In genomic region chr6:53878808-53879207, GRCh38 we compare ENCODE assay signal across 34 cellular contexts.
"Had no signal": no experiment of that assay in that cellular context is flagged by ENCODE, and none has a peak within 500 bp of the region (broad histone marks: within the 10 kb centered on the region; RNA-seq: fewer than 3 reads in every experiment).

No MANE protein-coding gene starts in this region.

- DNase-seq: activated CD4-positive, alpha-beta memory T cell treated with anti-CD3 and anti-CD28 coated beads, Interleukin-2, amount 10 ng/mL, durations not matched to agents 7 days and 5 days; activated CD4-positive, alpha-beta T cell treated with anti-CD3 and anti-CD28 coated beads for 1 hour; activated CD4-positive, alpha-beta T cell treated with anti-CD3 and anti-CD28 coated beads for 4 hours; activated CD4-positive, alpha-beta T cell treated with anti-CD3 and anti-CD28 coated beads, Interleukin-2, amount 10 ng/mL, durations not matched to agents 7 days and 5 days; activated CD4-positive, alpha-beta T cell treated with anti-CD3 and anti-CD28 coated beads, Interleukin-2, amount 50 U/mL, for 4 hours; activated CD4-positive, CD25-positive, alpha-beta regulatory T cell; activated CD8-positive, alpha-beta memory T cell treated with anti-CD3 and anti-CD28 coated beads, Interleukin-2, amount 50 U/mL, for 48 hours; activated gamma-delta T cell; activated naive CD4-positive, alpha-beta T cell; activated naive CD8-positive, alpha-beta T cell treated with anti-CD3 and anti-CD28 coated beads for 36 hours; activated naive CD8-positive, alpha-beta T cell treated with anti-CD3 and anti-CD28 coated beads, Interleukin-2, amount 50 U/mL, for 24 hours; activated T-cell treated with anti-CD3 and anti-CD28 coated beads for 4 hours; activated T-cell treated with anti-CD3 and anti-CD28 coated beads, Interleukin-2, amount 50 U/mL, for 24 hours; activated T-cell treated with anti-CD3 and anti-CD28 coated beads, Interleukin-2, amount 50 U/mL, for 72 hours; adrenal gland; amygdala; aorta; body of pancreas; caudate nucleus; cortex of kidney; dermis blood vessel endothelial cell; effector CD4-positive, alpha-beta T cell; effector memory CD8-positive, alpha-beta T cell; erythroblast; foreskin keratinocyte; gastrocnemius medialis; glutamatergic neuron; T-helper 1 cell; T-helper 17 cell; T1000; WERI-Rb-1 had no signal

- H3K4me1 ChIP-seq: adrenal gland, body of pancreas, esophagus muscularis mucosa, foreskin keratinocyte, gastrocnemius medialis had no signal

- H3K36me3 ChIP-seq: adrenal gland, gastrocnemius medialis, WERI-Rb-1 had no signal

- H3K4me3 Mint-ChIP-seq: activated CD4-positive, alpha-beta memory T cell treated with anti-CD3 and anti-CD28 coated beads, Interleukin-2, amount 10 ng/mL, durations not matched to agents 7 days and 5 days; activated CD4-positive, alpha-beta T cell treated with anti-CD3 and anti-CD28 coated beads, Interleukin-2, amount 10 ng/mL, durations not matched to agents 7 days and 5 days; activated naive CD4-positive, alpha-beta T cell treated with anti-CD3 and anti-CD28 coated beads, Interleukin-2, amount 50 U/mL, for 24 hours; activated naive CD8-positive, alpha-beta T cell treated with anti-CD3 and anti-CD28 coated beads for 36 hours; activated naive CD8-positive, alpha-beta T cell treated with anti-CD3 and anti-CD28 coated beads, Interleukin-2, amount 50 U/mL, for 24 hours; activated T-cell treated with anti-CD3 and anti-CD28 coated beads, Interleukin-2, amount 50 U/mL, for 24 hours; activated T-cell treated with anti-CD3 and anti-CD28 coated beads, Interleukin-2, amount 50 U/mL, for 72 hours; effector memory CD8-positive, alpha-beta T cell; T-helper 17 cell; T-helper 2 cell treated with Interferon-gamma antibody and Interleukin-4, amounts not matched to agents 5 μg/mL and 100 μg/mL, for 36 hours had no signal

- H3K27ac Mint-ChIP-seq: activated CD4-positive, alpha-beta memory T cell treated with anti-CD3 and anti-CD28 coated beads, Interleukin-2, amount 10 ng/mL, durations not matched to agents 7 days and 5 days; activated CD4-positive, alpha-beta T cell treated with anti-CD3 and anti-CD28 coated beads, Interleukin-2, amount 10 ng/mL, durations not matched to agents 7 days and 5 days; activated naive CD4-positive, alpha-beta T cell treated with anti-CD3 and anti-CD28 coated beads, Interleukin-2, amount 50 U/mL, for 24 hours; activated naive CD8-positive, alpha-beta T cell treated with anti-CD3 and anti-CD28 coated beads for 36 hours; activated naive CD8-positive, alpha-beta T cell treated with anti-CD3 and anti-CD28 coated beads, Interleukin-2, amount 50 U/mL, for 24 hours; activated T-cell treated with anti-CD3 and anti-CD28 coated beads, Interleukin-2, amount 50 U/mL, for 24 hours; activated T-cell treated with anti-CD3 and anti-CD28 coated beads, Interleukin-2, amount 50 U/mL, for 72 hours; effector memory CD8-positive, alpha-beta T cell; T-helper 17 cell; T-helper 2 cell treated with Interferon-gamma antibody and Interleukin-4, amounts not matched to agents 5 μg/mL and 100 μg/mL, for 36 hours had no signal

- H3K4me1 Mint-ChIP-seq: activated CD4-positive, alpha-beta memory T cell treated with anti-CD3 and anti-CD28 coated beads, Interleukin-2, amount 10 ng/mL, durations not matched to agents 7 days and 5 days; activated CD4-positive, alpha-beta T cell treated with anti-CD3 and anti-CD28 coated beads, Interleukin-2, amount 10 ng/mL, durations not matched to agents 7 days and 5 days; activated naive CD4-positive, alpha-beta T cell treated with anti-CD3 and anti-CD28 coated beads, Interleukin-2, amount 50 U/mL, for 24 hours; activated naive CD8-positive, alpha-beta T cell treated with anti-CD3 and anti-CD28 coated beads for 36 hours; activated naive CD8-positive, alpha-beta T cell treated with anti-CD3 and anti-CD28 coated beads, Interleukin-2, amount 50 U/mL, for 24 hours; T-helper 17 cell had no signal

- H3K27me3 Mint-ChIP-seq: activated CD4-positive, alpha-beta memory T cell treated with anti-CD3 and anti-CD28 coated beads, Interleukin-2, amount 10 ng/mL, durations not matched to agents 7 days and 5 days; activated CD4-positive, alpha-beta T cell treated with anti-CD3 and anti-CD28 coated beads, Interleukin-2, amount 10 ng/mL, durations not matched to agents 7 days and 5 days; activated naive CD4-positive, alpha-beta T cell treated with anti-CD3 and anti-CD28 coated beads, Interleukin-2, amount 50 U/mL, for 24 hours; activated naive CD8-positive, alpha-beta T cell treated with anti-CD3 and anti-CD28 coated beads for 36 hours; activated naive CD8-positive, alpha-beta T cell treated with anti-CD3 and anti-CD28 coated beads, Interleukin-2, amount 50 U/mL, for 24 hours; activated T-cell treated with anti-CD3 and anti-CD28 coated beads, Interleukin-2, amount 50 U/mL, for 24 hours; effector memory CD8-positive, alpha-beta T cell; T-helper 17 cell had no signal

- H3K27me3 ChIP-seq: adrenal gland, body of pancreas, esophagus muscularis mucosa, foreskin keratinocyte, gastrocnemius medialis had no signal

- H3K9me3 Mint-ChIP-seq: activated CD4-positive, alpha-beta memory T cell treated with anti-CD3 and anti-CD28 coated beads, Interleukin-2, amount 10 ng/mL, durations not matched to agents 7 days and 5 days; activated CD4-positive, alpha-beta T cell treated with anti-CD3 and anti-CD28 coated beads, Interleukin-2, amount 10 ng/mL, durations not matched to agents 7 days and 5 days; activated naive CD4-positive, alpha-beta T cell treated with anti-CD3 and anti-CD28 coated beads, Interleukin-2, amount 50 U/mL, for 24 hours; activated naive CD8-positive, alpha-beta T cell treated with anti-CD3 and anti-CD28 coated beads for 36 hours; activated T-cell treated with anti-CD3 and anti-CD28 coated beads, Interleukin-2, amount 50 U/mL, for 72 hours; effector memory CD8-positive, alpha-beta T cell; T-helper 2 cell treated with Interferon-gamma antibody and Interleukin-4, amounts not matched to agents 5 μg/mL and 100 μg/mL, for 36 hours had no signal

- H3K4me3 ChIP-seq: adrenal gland, body of pancreas, esophagus muscularis mucosa, gastrocnemius medialis had no signal

- H3K27ac ChIP-seq: adrenal gland, body of pancreas, esophagus muscularis mucosa, foreskin keratinocyte, gastrocnemius medialis, WERI-Rb-1 had no signal

- H3K9me3 ChIP-seq: body of pancreas, esophagus muscularis mucosa, gastrocnemius medialis had no signal
